26 cellular contexts compared by ENCODE assay signal in genomic region chr11:16217631-16218030, GRCh38.
"Had no signal": no experiment of that assay in that cellular context is flagged by ENCODE, and none has a peak within 500 bp of the region (broad histone marks: within the 10 kb centered on the region; RNA-seq: fewer than 3 reads in every experiment).

No MANE protein-coding gene starts in this region.

- H3K27ac Mint-ChIP-seq: activated CD4-positive, alpha-beta memory T cell treated with anti-CD3 and anti-CD28 coated beads for 36 hours; activated CD4-positive, alpha-beta T cell treated with anti-CD3 and anti-CD28 coated beads, Interleukin-2, amount 10 ng/mL, durations not matched to agents 7 days and 5 days; activated naive CD8-positive, alpha-beta T cell; brain; T-cell had no signal

- H3K4me2 ChIP-seq: PC-9 had no signal

- H3K36me3 Mint-ChIP-seq: activated CD4-positive, alpha-beta memory T cell treated with anti-CD3 and anti-CD28 coated beads for 36 hours; activated naive CD8-positive, alpha-beta T cell; brain; T-cell had no signal

- H3K4me3 ChIP-seq: cardiac muscle cell, PC-9 had no signal

- DNase-seq: activated CD4-positive, alpha-beta memory T cell treated with anti-CD3 and anti-CD28 coated beads for 36 hours; activated CD4-positive, alpha-beta T cell treated with anti-CD3 and anti-CD28 coated beads, Interleukin-2, amount 10 ng/mL, durations not matched to agents 7 days and 5 days; activated CD4-positive, CD25-positive, alpha-beta regulatory T cell; activated CD8-positive, alpha-beta memory T cell treated with anti-CD3 and anti-CD28 coated beads for 24 hours; activated effector memory CD4-positive, alpha-beta T cell treated with anti-CD3 and anti-CD28 coated beads, Interleukin-2, amount 50 U/mL, for 16 hours; activated naive CD4-positive, alpha-beta T cell treated with Interleukin-2 at 50 U/mL for 16 hours; activated T-cell treated with anti-CD3 and anti-CD28 coated beads, Interleukin-2, amount 50 U/mL, for 4 hours; anterior cingulate cortex; Kasumi-1; KBM-7; NCI-H1092; NCI-H1417 treated with DMSO at 0.1 percent for 48 hours; NCI-H1694; NCI-H2029; NCI-H2107; NCI-H2171 treated with DMSO at 0.1 percent for 48 hours; NCI-H226; NCI-H510A; NCI-H526 treated with DMSO at 0.1 percent for 48 hours; PC-9; SHP77 treated with DMSO at 0.1 percent for 48 hours; T-cell had no signal

- H3K4me1 Mint-ChIP-seq: activated CD4-positive, alpha-beta T cell treated with anti-CD3 and anti-CD28 coated beads, Interleukin-2, amount 10 ng/mL, durations not matched to agents 7 days and 5 days; T-cell had no signal

- H3K27me3 Mint-ChIP-seq: activated CD4-positive, alpha-beta memory T cell treated with anti-CD3 and anti-CD28 coated beads for 36 hours; activated CD4-positive, alpha-beta T cell treated with anti-CD3 and anti-CD28 coated beads, Interleukin-2, amount 10 ng/mL, durations not matched to agents 7 days and 5 days; activated naive CD8-positive, alpha-beta T cell; T-cell had no signal

- H3K4me3 Mint-ChIP-seq: activated CD4-positive, alpha-beta memory T cell treated with anti-CD3 and anti-CD28 coated beads for 36 hours; activated CD4-positive, alpha-beta T cell treated with anti-CD3 and anti-CD28 coated beads, Interleukin-2, amount 10 ng/mL, durations not matched to agents 7 days and 5 days; activated naive CD8-positive, alpha-beta T cell; activated T-cell treated with anti-CD3 and anti-CD28 coated beads, Interleukin-2, amount 50 U/mL, for 4 hours; brain; T-cell had no signal

- H3K36me3 ChIP-seq: cardiac muscle cell had no signal

- ATAC-seq: activated T-cell treated with anti-CD3 and anti-CD28 coated beads, Interleukin-2, amount 50 U/mL, for 4 hours; T-cell had no signal

- H3K27ac ChIP-seq: cardiac muscle cell, PC-9, VCaP had no signal

- H2AFZ ChIP-seq: PC-9 had no signal

- H3K9me3 Mint-ChIP-seq: activated CD4-positive, alpha-beta T cell treated with anti-CD3 and anti-CD28 coated beads, Interleukin-2, amount 10 ng/mL, durations not matched to agents 7 days and 5 days; activated T-cell treated with anti-CD3 and anti-CD28 coated beads, Interleukin-2, amount 50 U/mL, for 4 hours; brain had no signal

- H3K27me3 ChIP-seq: cardiac muscle cell had no signal
